In the genomic region with DNA sequence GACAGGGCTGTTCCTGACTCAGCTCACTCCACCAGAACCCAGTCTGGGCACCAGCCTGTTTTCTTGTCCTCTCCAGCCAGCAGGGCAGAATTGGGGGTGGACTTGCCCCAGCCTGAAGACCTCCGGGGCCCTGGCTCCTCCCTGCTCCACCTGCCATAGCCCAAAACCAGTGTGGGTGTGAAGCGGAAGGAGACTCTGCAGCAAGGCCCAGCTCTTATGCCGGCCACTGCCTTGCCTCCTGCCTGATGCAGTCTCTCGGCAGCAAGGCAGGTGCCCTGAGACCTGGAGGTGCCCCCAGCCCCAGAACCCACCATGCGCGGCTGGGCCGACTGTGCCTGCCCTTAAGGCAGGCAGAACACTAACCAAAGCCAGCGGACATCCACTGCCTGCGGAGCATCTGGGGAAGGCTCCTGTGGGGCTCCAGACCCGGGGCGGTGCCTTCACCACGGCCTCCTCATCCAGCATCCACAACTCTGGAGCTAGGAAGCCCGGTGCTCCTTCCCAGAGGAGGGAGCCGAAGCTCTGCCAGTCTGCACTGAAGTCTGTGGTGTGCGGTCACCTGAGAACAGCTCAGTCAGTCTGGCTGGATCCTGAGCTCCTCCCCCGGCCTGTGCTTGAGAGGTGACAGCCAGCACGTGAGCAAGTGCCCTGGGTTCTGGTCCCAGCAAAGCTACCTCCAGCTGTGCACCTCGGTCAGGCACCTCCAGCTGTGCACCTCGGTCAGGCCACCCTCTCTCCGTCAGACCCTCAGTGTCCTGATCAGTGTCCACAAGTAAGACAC, we compare ENCODE assay signal across 17 cellular contexts.
DNase-seq lines count a peak whose midpoint lies in the region; ATAC-seq and TF ChIP-seq lines count a peak whose summit lies in the region.
"Had no signal": no experiment of that assay in that cellular context is flagged by ENCODE, and none has a peak within 500 bp of the region (broad histone marks: within the 10 kb centered on the region; RNA-seq: fewer than 3 reads in every experiment).

No MANE protein-coding gene starts in this region.

- ATAC-seq in right cardiac atrium (no peak), omental fat pad (ENCODE audit: low FRiP score) (no peak), HG03439 (IDR thresholded peaks at IDR 0.05; ENCODE audit: unreplicated experiment) (no peak), HG02798 (IDR thresholded peaks at IDR 0.05; ENCODE audit: poor library complexity, unreplicated experiment) (no peak)
- ATAC-seq: activated CD4-positive, alpha-beta T cell treated with anti-CD3 and anti-CD28 coated beads for 36 hours had no signal

- H3K27me3 Mint-ChIP-seq in neural progenitor cell (ENCODE audit: insufficient read depth, low read depth): peaks cover 10% of the 10 kb centered on the region
- H3K27me3 Mint-ChIP-seq: activated CD4-positive, alpha-beta T cell treated with anti-CD3 and anti-CD28 coated beads for 36 hours had no signal

- TF ChIP-seq CTCF in right atrium auricular region (IDR thresholded peaks at IDR 0.05) (no peak), neural progenitor cell (IDR thresholded peaks at IDR 0.05) (no peak), omental fat pad (IDR thresholded peaks at IDR 0.05) (no peak)

- H3K4me1 ChIP-seq in right cardiac atrium (ENCODE audit: control insufficient read depth, insufficient read depth, low read length) (no peaks in the 10 kb centered on the region), right atrium auricular region (peaks cover 0 to 11% of the 10 kb centered on the region in 2 donors), neural progenitor cell (peaks cover 13% of the 10 kb centered on the region)

- 85% methylated on average over 20 of the region's 20 CpGs for WGBS in right cardiac atrium

- H4K20me1 ChIP-seq in neural progenitor cell (ENCODE audit: low read depth): no peaks in the 10 kb centered on the region

- DNase-seq in right cardiac atrium (peak in 2 of 3 donors; percentile 29 to 39), right atrium auricular region (ENCODE audit: low spot score) (no peak), ecto neural progenitor cell (ENCODE audit: low spot score) (peak; percentile 47), neural progenitor cell (ENCODE audit: low spot score) (peak; percentile 49), omental fat pad (ENCODE audit: low spot score) (no peak), HCEC 1CT (no peak)
- DNase-seq: activated CD4-positive, alpha-beta T cell treated with anti-CD3 and anti-CD28 coated beads for 36 hours; activated naive CD8-positive, alpha-beta T cell treated with anti-CD3 and anti-CD28 coated beads, Interleukin-2, amount 10 ng/mL, durations not matched to agents 7 days and 5 days; activated T-cell treated with anti-CD3 and anti-CD28 coated beads for 4 hours; Calu3; effector CD4-positive, alpha-beta T cell; GDM1; Karpas-422; NCI-H1417 treated with DMSO at 0.1 percent for 48 hours; SIG-M5 had no signal

- H3K36me3 ChIP-seq in right atrium auricular region: no peaks in the 10 kb centered on the region
- no peaks in the 10 kb centered on the region for H3K36me3 ChIP-seq in neural progenitor cell

- H3K4me2 ChIP-seq in neural progenitor cell: no peak overlapping the region

- H3K9me3 ChIP-seq in right cardiac atrium (ENCODE audit: control insufficient read depth, low read length): no peaks in the 10 kb centered on the region
- H3K9me3 ChIP-seq in right atrium auricular region: peaks cover 0 to 7% of the 10 kb centered on the region in 2 donors
- H3K9me3 ChIP-seq in neural progenitor cell (ENCODE audit: low read depth): no peaks in the 10 kb centered on the region

- peaks cover 13% of the 10 kb centered on the region for H3K4me1 Mint-ChIP-seq in neural progenitor cell
- H3K4me1 Mint-ChIP-seq: activated CD4-positive, alpha-beta T cell treated with anti-CD3 and anti-CD28 coated beads for 36 hours; activated naive CD8-positive, alpha-beta T cell treated with anti-CD3 and anti-CD28 coated beads, Interleukin-2, amount 10 ng/mL, durations not matched to agents 7 days and 5 days had no signal

- H3K36me3 Mint-ChIP-seq in neural progenitor cell: no peaks in the 10 kb centered on the region
- H3K36me3 Mint-ChIP-seq: activated naive CD8-positive, alpha-beta T cell treated with anti-CD3 and anti-CD28 coated beads, Interleukin-2, amount 10 ng/mL, durations not matched to agents 7 days and 5 days had no signal

- no peak overlapping the region for H2AFZ ChIP-seq in neural progenitor cell (replicated peaks)

- H3K27ac Mint-ChIP-seq in neural progenitor cell: no peak overlapping the region
- H3K27ac Mint-ChIP-seq: activated CD4-positive, alpha-beta T cell treated with anti-CD3 and anti-CD28 coated beads for 36 hours; activated naive CD8-positive, alpha-beta T cell treated with anti-CD3 and anti-CD28 coated beads, Interleukin-2, amount 10 ng/mL, durations not matched to agents 7 days and 5 days had no signal

- no peak overlapping the region for H3K4me3 Mint-ChIP-seq in neural progenitor cell
- H3K4me3 Mint-ChIP-seq: activated CD4-positive, alpha-beta T cell treated with anti-CD3 and anti-CD28 coated beads for 36 hours; activated naive CD8-positive, alpha-beta T cell treated with anti-CD3 and anti-CD28 coated beads, Interleukin-2, amount 10 ng/mL, durations not matched to agents 7 days and 5 days had no signal

- no peaks in the 10 kb centered on the region for H3K27me3 ChIP-seq in right cardiac atrium (ENCODE audit: control insufficient read depth, insufficient read depth)
- H3K27me3 ChIP-seq in right atrium auricular region: no peaks in the 10 kb centered on the region
- H3K27me3 ChIP-seq in neural progenitor cell: no peaks in the 10 kb centered on the region

- intact Hi-C loops in right cardiac atrium (cut with DNase I): no loop called here

- H3K4me3 ChIP-seq in right cardiac atrium (ENCODE audit: low read length) (no peak overlapping the region), right atrium auricular region (no peak overlapping the region), neural progenitor cell (no peak overlapping the region)

- peaks cover 22% of the 10 kb centered on the region for H3K9me3 Mint-ChIP-seq in neural progenitor cell

- no peaks in the 10 kb centered on the region for H3K79me2 ChIP-seq in neural progenitor cell (ENCODE audit: low read depth)

- no peaks in the 10 kb centered on the region for H3F3A ChIP-seq in neural progenitor cell (ENCODE audit: low read depth)

- no peak overlapping the region for H3K27ac ChIP-seq in right cardiac atrium (ENCODE audit: low read length)
- H3K27ac ChIP-seq in right atrium auricular region: no peak overlapping the region
- no peak overlapping the region for H3K27ac ChIP-seq in neural progenitor cell

- H3K9ac ChIP-seq in neural progenitor cell: no peak overlapping the region

Comparison
In these comparisons a context has a peak if more than half of its experiments do, and no peak if none do; other contexts are left out.
1. DNase-seq: peak in right cardiac atrium (2 of 3), ecto neural progenitor cell (single experiment) and neural progenitor cell (single experiment); none in right atrium auricular region (single experiment), omental fat pad (single experiment) and HCEC 1CT (single experiment).